In genomic region chr15:78789615-78790014, GRCh38 we compare ENCODE assay signal across 17 cellular contexts. TPM values are rescaled to one million over a fixed set of nuclear protein-coding genes. Genes with fewer than 3 reads are reported as not detected.
DNase-seq lines count a peak whose midpoint lies in the region; ATAC-seq, FAIRE-seq and TF ChIP-seq lines count a peak whose summit lies in the region.
"Had no signal": no experiment of that assay in that cellular context is flagged by ENCODE, and none has a peak within 500 bp of the region (broad histone marks: within the 10 kb centered on the region; RNA-seq: fewer than 3 reads in every experiment).

No MANE protein-coding gene starts in this region.

- peak overlapping the region; percentile 11 for H3K27ac Mint-ChIP-seq in activated CD4-positive, alpha-beta memory T cell treated with anti-CD3 and anti-CD28 coated beads for 36 hours
- H3K27ac Mint-ChIP-seq in activated CD4-positive, alpha-beta memory T cell treated with anti-CD3 and anti-CD28 coated beads, Interleukin-2, amount 10 ng/mL, durations not matched to agents 7 days and 5 days: no peak overlapping the region
- H3K27ac Mint-ChIP-seq in stimulated activated naive CD8-positive, alpha-beta T cell treated with anti-CD3 and anti-CD28 coated beads, Interleukin-15, amount 100 ng/mL, for 72 hours: no peak overlapping the region
- H3K27ac Mint-ChIP-seq: B cell; CD4-positive, alpha-beta T cell; GM23338 had no signal

- no peak overlapping the region for H3K4me3 ChIP-seq in kidney (ENCODE audit: low read length in 2 of 2)
- H3K4me3 ChIP-seq: GM12878, GM23338 had no signal

- no peak for TF ChIP-seq CTCF in kidney (IDR thresholded peaks at IDR 0.05; ENCODE audit: borderline replicate concordance, extremely low read depth, insufficient read depth)

- H3K4me1 ChIP-seq in kidney (ENCODE audit: control insufficient read depth in 1 of 2, insufficient read depth in 1 of 2, low read depth in 1 of 2, low read length in 2 of 2): no peaks in the 10 kb centered on the region

- H3K36me3 Mint-ChIP-seq in activated CD4-positive, alpha-beta memory T cell treated with anti-CD3 and anti-CD28 coated beads for 36 hours: no peaks in the 10 kb centered on the region
- no peaks in the 10 kb centered on the region for H3K36me3 Mint-ChIP-seq in activated CD4-positive, alpha-beta memory T cell treated with anti-CD3 and anti-CD28 coated beads, Interleukin-2, amount 10 ng/mL, durations not matched to agents 7 days and 5 days (ENCODE audit: low read depth)

- H3K9me3 Mint-ChIP-seq in activated CD4-positive, alpha-beta memory T cell treated with anti-CD3 and anti-CD28 coated beads for 36 hours: no peaks in the 10 kb centered on the region
- H3K9me3 Mint-ChIP-seq in activated CD4-positive, alpha-beta memory T cell treated with anti-CD3 and anti-CD28 coated beads, Interleukin-2, amount 10 ng/mL, durations not matched to agents 7 days and 5 days: no peaks in the 10 kb centered on the region
- peaks cover 4 to 6% of the 10 kb centered on the region in 2 donors for H3K9me3 Mint-ChIP-seq in stimulated activated naive CD8-positive, alpha-beta T cell treated with anti-CD3 and anti-CD28 coated beads, Interleukin-15, amount 100 ng/mL, for 72 hours
- H3K9me3 Mint-ChIP-seq: CD4-positive, alpha-beta T cell; GM23338; H9 had no signal

- CTCF ChIA-PET in activated CD4-positive, alpha-beta memory T cell treated with anti-CD3 and anti-CD28 coated beads for 36 hours (lab: Charles Lee): no interaction called here
- CTCF ChIA-PET in activated CD4-positive, alpha-beta memory T cell treated with anti-CD3 and anti-CD28 coated beads, Interleukin-2, amount 10 ng/mL, durations not matched to agents 7 days and 5 days (lab: Charles Lee): no interaction called here

- POLR2A ChIA-PET in activated CD4-positive, alpha-beta memory T cell treated with anti-CD3 and anti-CD28 coated beads for 36 hours (lab: Charles Lee): no interaction called here
- POLR2A ChIA-PET in activated CD4-positive, alpha-beta memory T cell treated with anti-CD3 and anti-CD28 coated beads, Interleukin-2, amount 10 ng/mL, durations not matched to agents 7 days and 5 days (lab: Charles Lee): no interaction called here

- H3K27me3 Mint-ChIP-seq in activated CD4-positive, alpha-beta memory T cell treated with anti-CD3 and anti-CD28 coated beads for 36 hours: peaks cover 2% of the 10 kb centered on the region
- peaks cover 11% of the 10 kb centered on the region for H3K27me3 Mint-ChIP-seq in activated CD4-positive, alpha-beta memory T cell treated with anti-CD3 and anti-CD28 coated beads, Interleukin-2, amount 10 ng/mL, durations not matched to agents 7 days and 5 days
- peaks cover 7% of the 10 kb centered on the region for H3K27me3 Mint-ChIP-seq in stimulated activated naive CD8-positive, alpha-beta T cell treated with anti-CD3 and anti-CD28 coated beads, Interleukin-15, amount 100 ng/mL, for 72 hours
- H3K27me3 Mint-ChIP-seq: B cell; CD4-positive, alpha-beta T cell had no signal

- H3K9ac ChIP-seq in kidney (ENCODE audit: low read length in 2 of 2): no peak overlapping the region

- no peak overlapping the region for H3K4me3 Mint-ChIP-seq in activated CD4-positive, alpha-beta memory T cell treated with anti-CD3 and anti-CD28 coated beads for 36 hours
- H3K4me3 Mint-ChIP-seq in activated CD4-positive, alpha-beta memory T cell treated with anti-CD3 and anti-CD28 coated beads, Interleukin-2, amount 10 ng/mL, durations not matched to agents 7 days and 5 days: no peak overlapping the region
- H3K4me3 Mint-ChIP-seq in stimulated activated naive CD8-positive, alpha-beta T cell treated with anti-CD3 and anti-CD28 coated beads, Interleukin-15, amount 100 ng/mL, for 72 hours: no peak overlapping the region
- H3K4me3 Mint-ChIP-seq: B cell; CD4-positive, alpha-beta T cell; GM23338; H9 had no signal

- H3K9me3 ChIP-seq in kidney (ENCODE audit: control insufficient read depth in 1 of 2, low read length in 2 of 2): no peaks in the 10 kb centered on the region

- H3K36me3 ChIP-seq in kidney (ENCODE audit: control insufficient read depth in 1 of 2, insufficient read depth in 2 of 2, low read length in 2 of 2): no peaks in the 10 kb centered on the region

- H3K27ac ChIP-seq in kidney (ENCODE audit: low read depth in 2 of 2, low read length in 2 of 2): no peak overlapping the region

- no peak for FAIRE-seq in kidney (lab: Jason Lieb, UNC)
- FAIRE-seq: A204.1, GM12878, GM18507 had no signal

- intact Hi-C loops in activated CD4-positive, alpha-beta memory T cell treated with anti-CD3 and anti-CD28 coated beads for 36 hours (cut with micrococcal nuclease): loop anchor here (1.0 kb wide), 1 partner anchor 27 kb away; no protein-coding TSS in a partner anchor
- intact Hi-C loops in kidney (cut with DNase I): no loop called here

- peaks cover 6% of the 10 kb centered on the region for H3K4me1 Mint-ChIP-seq in activated CD4-positive, alpha-beta memory T cell treated with anti-CD3 and anti-CD28 coated beads for 36 hours (ENCODE audit: low read depth)
- H3K4me1 Mint-ChIP-seq in activated CD4-positive, alpha-beta memory T cell treated with anti-CD3 and anti-CD28 coated beads, Interleukin-2, amount 10 ng/mL, durations not matched to agents 7 days and 5 days: peaks cover 11% of the 10 kb centered on the region
- peaks cover 12% of the 10 kb centered on the region for H3K4me1 Mint-ChIP-seq in stimulated activated naive CD8-positive, alpha-beta T cell treated with anti-CD3 and anti-CD28 coated beads, Interleukin-15, amount 100 ng/mL, for 72 hours
- H3K4me1 Mint-ChIP-seq: B cell, GM23338, H9 had no signal

- DNase-seq in activated CD4-positive, alpha-beta memory T cell treated with anti-CD3 and anti-CD28 coated beads for 36 hours: no peak
- DNase-seq in activated CD4-positive, alpha-beta memory T cell treated with anti-CD3 and anti-CD28 coated beads, Interleukin-2, amount 10 ng/mL, durations not matched to agents 7 days and 5 days: no peak
- DNase-seq in stimulated activated naive CD8-positive, alpha-beta T cell treated with anti-CD3 and anti-CD28 coated beads, Interleukin-15, amount 100 ng/mL, for 72 hours: no peak
- no peak for DNase-seq in stimulated activated naive CD8-positive, alpha-beta T cell treated with anti-CD3 and anti-CD28 coated beads, Interleukin-15, Interleukin-2, amounts not matched to agents 100 U/mL and 50 U/mL, for 24 hours
- DNase-seq in kidney (peak; percentile 59), UCSD-AML1 (lab: John Stamatoyannopoulos, UW; ENCODE audit: unreplicated experiment) (no peak)
- DNase-seq: C1 segment of cervical spinal cord; Calu3; CD4-positive, alpha-beta T cell; DMS 273 treated with DMSO at 0.1 percent for 48 hours; H9 had no signal

- peak; percentile 7 for ATAC-seq in stimulated activated naive CD8-positive, alpha-beta T cell treated with anti-CD3 and anti-CD28 coated beads, Interleukin-15, amount 100 ng/mL, for 72 hours
- no peak for ATAC-seq in stimulated activated naive CD8-positive, alpha-beta T cell treated with anti-CD3 and anti-CD28 coated beads, Interleukin-15, Interleukin-2, amounts not matched to agents 100 U/mL and 50 U/mL, for 24 hours
- ATAC-seq in GM21367 (IDR thresholded peaks at IDR 0.05; ENCODE audit: unreplicated experiment): no peak
- ATAC-seq: GM23338 had no signal

RNA-seq across cellular contexts. Expression of gene ADAMTS7, which starts 21.6 kb away (rescaled TPM):
- total RNA-seq in activated CD4-positive, alpha-beta memory T cell treated with anti-CD3 and anti-CD28 coated beads for 36 hours: under 1 TPM; 0.10 TPM
- under 1 TPM; 0.35 to 0.43 TPM for total RNA-seq in activated CD4-positive, alpha-beta memory T cell treated with anti-CD3 and anti-CD28 coated beads, Interleukin-2, amount 10 ng/mL, durations not matched to agents 7 days and 5 days
- total RNA-seq in kidney: 3.1 TPM
- 0.82 TPM for polyA plus RNA-seq in kidney (ENCODE audit: insufficient read depth, low read depth, low replicate concordance)
